8 cellular contexts compared by ENCODE assay signal in genomic region chr4:76305971-76306881, GRCh38. TPM values are rescaled to one million over a fixed set of nuclear protein-coding genes. Genes with fewer than 3 reads are reported as not detected.
DNase-seq lines count a peak whose midpoint lies in the region; ATAC-seq and TF ChIP-seq lines count a peak whose summit lies in the region.

Gene STBD1 (plus strand): TSS chr4:76306733. CDS start chr4:76306770, 37 bp downstream.

- ATAC-seq in lower lobe of right lung (peak; percentile 93 to 95), HG02571 (IDR thresholded peaks at IDR 0.05; ENCODE audit: unreplicated experiment) (no peak)
- peak; percentile 66 to 76 for ATAC-seq in stimulated activated naive B cell treated with anti-CD40 and anti-IgM and Interleukin-4, amounts not matched to agents 10 μg/mL and 1 μg/mL and 100 μg/mL, for 72 hours (replicated peaks)

- H3K4me3 Mint-ChIP-seq in stimulated activated naive B cell treated with anti-CD40 and anti-IgM and Interleukin-4, amounts not matched to agents 10 μg/mL and 1 μg/mL and 100 μg/mL, for 72 hours = peak within 1 kb of the TSS; percentile 83 to 89

- no peaks in the 10 kb centered on the region for H3K36me3 Mint-ChIP-seq in stimulated activated naive B cell treated with anti-CD40 and anti-IgM and Interleukin-4, amounts not matched to agents 10 μg/mL and 1 μg/mL and 100 μg/mL, for 72 hours

- H3K4me3 ChIP-seq in endocrine pancreas (ENCODE audit: control insufficient read depth, insufficient read depth, low read length) (peak within 1 kb of the TSS; percentile 85), lower lobe of right lung (peak within 1 kb of the TSS; percentile 92)

- no peak within 1 kb of the TSS for H3K27ac Mint-ChIP-seq in stimulated activated naive B cell treated with anti-CD40 and anti-IgM and Interleukin-4, amounts not matched to agents 10 μg/mL and 1 μg/mL and 100 μg/mL, for 72 hours

- TF ChIP-seq CTCF in lower lobe of right lung (IDR thresholded peaks at IDR 0.05) = no peak

- no peaks in the 10 kb centered on the region for H3K27me3 ChIP-seq in endocrine pancreas (ENCODE audit: control insufficient read depth, insufficient read depth, low read length)
- no peaks in the 10 kb centered on the region for H3K27me3 ChIP-seq in lower lobe of right lung (ENCODE audit: low read depth)

- peaks cover 27 to 56% of the 10 kb centered on the region in 2 donors for H3K27me3 Mint-ChIP-seq in stimulated activated naive B cell treated with anti-CD40 and anti-IgM and Interleukin-4, amounts not matched to agents 10 μg/mL and 1 μg/mL and 100 μg/mL, for 72 hours

- H3K9me3 Mint-ChIP-seq in stimulated activated naive B cell treated with anti-CD40 and anti-IgM and Interleukin-4, amounts not matched to agents 10 μg/mL and 1 μg/mL and 100 μg/mL, for 72 hours = no peaks in the 10 kb centered on the region

- H3K9me3 ChIP-seq in endocrine pancreas (ENCODE audit: control insufficient read depth, low read length) = no peaks in the 10 kb centered on the region
- no peaks in the 10 kb centered on the region for H3K9me3 ChIP-seq in lower lobe of right lung

- H3K4me1 ChIP-seq in endocrine pancreas (ENCODE audit: control insufficient read depth, insufficient read depth, low read length) (peaks cover 16% of the 10 kb centered on the region), lower lobe of right lung (peaks cover 23% of the 10 kb centered on the region)

- intact Hi-C loops in lower lobe of right lung (cut with DNase I) = no loop called here

- DNase-seq in activated gamma-delta T cell (lab: John Stamatoyannopoulos, UW) = peak; percentile 20
- DNase-seq in activated gamma-delta T cell treated with Interleukin-2 at 50 U/mL for 16 hours = no peak
- peak; percentile 9 for DNase-seq in NCI-H1105 (lab: John Stamatoyannopoulos, UW)
- DNase-seq in activated CD4-positive, alpha-beta T cell treated with anti-CD3 and anti-CD28 coated beads for 48 hours = peak; percentile 35
- peak; percentile 85 for DNase-seq in lower lobe of right lung
- peak; percentile 6 for DNase-seq in stimulated activated naive B cell treated with anti-CD40 and anti-IgM and Interleukin-4, amounts not matched to agents 10 μg/mL and 1 μg/mL and 100 μg/mL, for 72 hours

- no peaks in the 10 kb centered on the region for H3K36me3 ChIP-seq in endocrine pancreas (ENCODE audit: control insufficient read depth, insufficient read depth, low read length)
- H3K36me3 ChIP-seq in lower lobe of right lung = peaks cover 7% of the 10 kb centered on the region

- peaks cover 11 to 22% of the 10 kb centered on the region in 2 donors for H3K4me1 Mint-ChIP-seq in stimulated activated naive B cell treated with anti-CD40 and anti-IgM and Interleukin-4, amounts not matched to agents 10 μg/mL and 1 μg/mL and 100 μg/mL, for 72 hours

- peak within 1 kb of the TSS; percentile 86 for H3K27ac ChIP-seq in lower lobe of right lung

- H3K9ac ChIP-seq in endocrine pancreas (ENCODE audit: control insufficient read depth, insufficient read depth, low read length) = peak within 1 kb of the TSS; percentile 79

RNA-seq across cellular contexts. Expression of gene STBD1, which starts in this region (rescaled TPM):
- 5.5 TPM for total RNA-seq in lower lobe of right lung
